33 cellular contexts compared by ENCODE assay signal in genomic region chr15:63318344-63318743, GRCh38.
"Had no signal": no experiment of that assay in that cellular context is flagged by ENCODE, and none has a peak within 500 bp of the region (broad histone marks: within the 10 kb centered on the region; RNA-seq: fewer than 3 reads in every experiment).

No MANE protein-coding gene starts in this region.

- DNase-seq: activated CD4-positive, alpha-beta T cell treated with anti-CD3 and anti-CD28 coated beads, Interleukin-2, amount 10 ng/mL, durations not matched to agents 24 days and 14 days; activated CD4-positive, alpha-beta T cell treated with anti-CD3 and anti-CD28 coated beads, Interleukin-2, amount 50 U/mL, for 4 hours; activated CD8-positive, alpha-beta T cell treated with anti-CD3 and anti-CD28 coated beads for 36 hours; activated effector memory CD4-positive, alpha-beta T cell treated with anti-CD3 and anti-CD28 coated beads, Interleukin-2, amount 50 U/mL, for 16 hours; activated naive CD4-positive, alpha-beta T cell; activated naive CD4-positive, alpha-beta T cell treated with anti-CD3 and anti-CD28 coated beads, Interleukin-2, amount 50 U/mL, for 16 hours; activated naive CD8-positive, alpha-beta T cell treated with anti-CD3 and anti-CD28 coated beads for 36 hours; activated T-cell treated with anti-CD3 and anti-CD28 coated beads, Interleukin-2, amount 50 U/mL, for 1 hour; activated T-cell treated with anti-CD3 and anti-CD28 coated beads, Interleukin-2, amount 50 U/mL, for 72 hours; amniotic stem cell; aorta; NCI-H1092 treated with DMSO at 0.1 percent for 48 hours; NCI-H1417; NCI-H146; NCI-H187; NCI-H2029 treated with DMSO at 0.1 percent for 48 hours; NCI-H2107; NCI-H2171; NCI-H510A; NCI-H526; NCI-H748 treated with DMSO at 0.1 percent for 48 hours; NK-92 treated with Interleukin-12 subunit alpha and Interleukin-12 subunit beta, amount 100 ng/mL, for 24 hours; PC-3; Peyer's patch; RPMI8226; SHP77 treated with DMSO at 0.1 percent for 48 hours; SK-N-SH had no signal

- H3K4me2 ChIP-seq: KMS-11, SK-N-SH had no signal

- H3K9me3 ChIP-seq: Peyer's patch, SJSA1, SK-N-SH had no signal

- H3K4me3 Mint-ChIP-seq: activated CD4-positive, alpha-beta T cell treated with anti-CD3 and anti-CD28 coated beads, Interleukin-2, amount 10 ng/mL, durations not matched to agents 24 days and 14 days; activated CD8-positive, alpha-beta T cell treated with anti-CD3 and anti-CD28 coated beads for 36 hours; activated naive CD8-positive, alpha-beta T cell treated with anti-CD3 and anti-CD28 coated beads for 36 hours; activated T-cell treated with anti-CD3 and anti-CD28 coated beads, Interleukin-2, amount 50 U/mL, for 72 hours; activated T-helper 17 cell treated with anti-CD3 and anti-CD28 coated beads, Interleukin-2, amount 50 U/mL, for 72 hours; T-helper 1 cell treated with Interleukin-12 subunit alpha and Interleukin-12 subunit beta and Interleukin-4 antibody, amounts not matched to agents 30 μg/mL and 1 μg/mL, for 36 hours; T-helper 2 cell treated with Interferon-gamma antibody and Interleukin-4, amounts not matched to agents 5 μg/mL and 100 μg/mL, for 36 hours had no signal

- ATAC-seq: activated CD8-positive, alpha-beta T cell treated with anti-CD3 and anti-CD28 coated beads for 36 hours; activated T-cell treated with anti-CD3 and anti-CD28 coated beads, Interleukin-2, amount 50 U/mL, for 72 hours; activated T-helper 17 cell treated with anti-CD3 and anti-CD28 coated beads, Interleukin-2, amount 50 U/mL, for 72 hours; PC-3 had no signal

- H3K27ac Mint-ChIP-seq: activated CD4-positive, alpha-beta T cell treated with anti-CD3 and anti-CD28 coated beads, Interleukin-2, amount 10 ng/mL, durations not matched to agents 24 days and 14 days; activated CD8-positive, alpha-beta T cell treated with anti-CD3 and anti-CD28 coated beads for 36 hours; activated naive CD8-positive, alpha-beta T cell treated with anti-CD3 and anti-CD28 coated beads for 36 hours; activated T-cell treated with anti-CD3 and anti-CD28 coated beads, Interleukin-2, amount 50 U/mL, for 72 hours; activated T-helper 17 cell treated with anti-CD3 and anti-CD28 coated beads, Interleukin-2, amount 50 U/mL, for 72 hours; T-helper 1 cell treated with Interleukin-12 subunit alpha and Interleukin-12 subunit beta and Interleukin-4 antibody, amounts not matched to agents 30 μg/mL and 1 μg/mL, for 36 hours; T-helper 2 cell treated with Interferon-gamma antibody and Interleukin-4, amounts not matched to agents 5 μg/mL and 100 μg/mL, for 36 hours had no signal

- H3K4me1 Mint-ChIP-seq: activated CD4-positive, alpha-beta T cell treated with anti-CD3 and anti-CD28 coated beads, Interleukin-2, amount 10 ng/mL, durations not matched to agents 24 days and 14 days; activated naive CD8-positive, alpha-beta T cell treated with anti-CD3 and anti-CD28 coated beads for 36 hours; activated T-helper 17 cell treated with anti-CD3 and anti-CD28 coated beads, Interleukin-2, amount 50 U/mL, for 72 hours had no signal

- H3K36me3 Mint-ChIP-seq: activated naive CD8-positive, alpha-beta T cell treated with anti-CD3 and anti-CD28 coated beads for 36 hours had no signal

- H3K9me3 Mint-ChIP-seq: activated CD4-positive, alpha-beta T cell treated with anti-CD3 and anti-CD28 coated beads, Interleukin-2, amount 10 ng/mL, durations not matched to agents 24 days and 14 days; activated CD8-positive, alpha-beta T cell treated with anti-CD3 and anti-CD28 coated beads for 36 hours; activated naive CD8-positive, alpha-beta T cell treated with anti-CD3 and anti-CD28 coated beads for 36 hours; activated T-cell treated with anti-CD3 and anti-CD28 coated beads, Interleukin-2, amount 50 U/mL, for 72 hours; activated T-helper 17 cell treated with anti-CD3 and anti-CD28 coated beads, Interleukin-2, amount 50 U/mL, for 72 hours; T-helper 1 cell treated with Interleukin-12 subunit alpha and Interleukin-12 subunit beta and Interleukin-4 antibody, amounts not matched to agents 30 μg/mL and 1 μg/mL, for 36 hours; T-helper 2 cell treated with Interferon-gamma antibody and Interleukin-4, amounts not matched to agents 5 μg/mL and 100 μg/mL, for 36 hours had no signal

- H3K27ac ChIP-seq: KMS-11, Peyer's patch, SJSA1 had no signal

- FAIRE-seq: TTC549 had no signal

- H3K4me1 ChIP-seq: Peyer's patch, SJSA1 had no signal

- H3K27me3 ChIP-seq: Peyer's patch, SJSA1 had no signal

- H3K4me3 ChIP-seq: Peyer's patch, SJSA1 had no signal

- H3K9me2 ChIP-seq: SK-N-SH had no signal

- H3K36me3 ChIP-seq: Peyer's patch, SJSA1 had no signal

- H3K9ac ChIP-seq: KMS-11, SK-N-SH had no signal

- H3K27me3 Mint-ChIP-seq: activated CD8-positive, alpha-beta T cell treated with anti-CD3 and anti-CD28 coated beads for 36 hours; activated naive CD8-positive, alpha-beta T cell treated with anti-CD3 and anti-CD28 coated beads for 36 hours had no signal
